In the genomic region with DNA sequence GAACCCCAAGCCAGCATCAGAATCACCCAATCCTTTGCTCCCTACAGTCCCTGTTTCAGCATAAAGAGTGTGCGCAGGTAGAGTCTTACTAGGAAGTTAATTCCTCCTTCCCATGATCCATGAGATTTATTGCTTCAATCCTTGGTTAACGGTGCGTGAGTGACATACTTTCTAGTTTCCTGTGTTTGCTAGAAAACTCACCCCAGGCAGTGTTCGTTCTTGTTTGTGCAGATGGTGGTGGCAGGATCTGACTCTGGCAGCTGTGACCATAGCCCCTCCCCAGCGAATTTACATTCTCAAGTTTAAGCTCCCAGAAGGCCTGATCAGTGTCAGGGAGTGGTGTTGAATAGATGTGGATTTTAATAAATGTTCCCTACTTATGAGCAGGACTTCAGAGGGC, we compare ENCODE assay signal across 15 cellular contexts.
DNase-seq lines count a peak whose midpoint lies in the region; ATAC-seq, FAIRE-seq and TF ChIP-seq lines count a peak whose summit lies in the region.
"Had no signal": no experiment of that assay in that cellular context is flagged by ENCODE, and none has a peak within 500 bp of the region (broad histone marks: within the 10 kb centered on the region; RNA-seq: fewer than 3 reads in every experiment).

No MANE protein-coding gene starts in this region.

- no peaks in the 10 kb centered on the region for H3K27me3 ChIP-seq in bronchial epithelial cell (ENCODE audit: control insufficient read depth, insufficient read depth, low read length)

- no peaks in the 10 kb centered on the region for H3K36me3 ChIP-seq in bronchial epithelial cell (ENCODE audit: control insufficient read depth, insufficient read depth, low read length)
- H3K36me3 ChIP-seq: HAP-1 had no signal

- no peak for ATAC-seq in GM19395 (IDR thresholded peaks at IDR 0.05; ENCODE audit: unreplicated experiment)
- ATAC-seq in HG03097 (IDR thresholded peaks at IDR 0.05; ENCODE audit: low FRiP score, unreplicated experiment), result no peak
- ATAC-seq: GM12878, HepG2 had no signal

- no peak overlapping the region for H3K4me3 ChIP-seq in bronchial epithelial cell (ENCODE audit: low read depth, low read length)
- H3K4me3 ChIP-seq: GM12878, GM23248, HAP-1 had no signal

- DNase-seq in Caki2 (ENCODE audit: low read depth), result peak; percentile 4
- no peak for DNase-seq in bronchial epithelial cell (ENCODE audit: low read depth)
- peak; percentile 82 for DNase-seq in left kidney (ENCODE audit: low read depth, low spot score)
- DNase-seq in DMS 273 (lab: John Stamatoyannopoulos, UW; ENCODE audit: unreplicated experiment), result no peak
- DNase-seq: Caco-2; CD4-positive, alpha-beta T cell; DMS79 treated with DMSO at 0.1 percent for 48 hours; EL; GM23248; KG1 had no signal

- no peak for TF ChIP-seq CTCF in bronchial epithelial cell (IDR thresholded peaks at IDR 0.05; ENCODE audit: insufficient read depth, low read length, severe bottlenecking)

- FAIRE-seq in bronchial epithelial cell (lab: Jason Lieb, UNC), result peak; percentile 98
- FAIRE-seq: GM12878, HepG2 had no signal

- in situ Hi-C loops in Caki2 (cut with HindIII; ENCODE audit: low pct_unique_long_range_greater_than_20kb, low sequenced_read_pairs), result no loop called here

Comparison
In these comparisons a context has a peak if more than half of its experiments do, and no peak if none do; other contexts are left out.
1. DNase-seq: peak in Caki2 (single experiment) and left kidney (single experiment); none in bronchial epithelial cell (single experiment) and DMS 273 (single experiment).